In genomic region chr17:42577532-42578281, GRCh38 we compare ENCODE assay signal across 8 cellular contexts. TPM values are rescaled to one million over a fixed set of nuclear protein-coding genes. Genes with fewer than 3 reads are reported as not detected.
DNase-seq lines count a peak whose midpoint lies in the region; ATAC-seq, FAIRE-seq and TF ChIP-seq lines count a peak whose summit lies in the region.

TSS of gene PSMC3IP (minus strand) at chr17:42577729. CDS start at chr17:42577686, 43 bp downstream.

- ATAC-seq in CD4-positive, alpha-beta T cell (ENCODE audit: poor library complexity), result peak; percentile 89
- ATAC-seq in GM19395 (IDR thresholded peaks at IDR 0.05; ENCODE audit: unreplicated experiment) (peak; percentile 69), HG03571 (IDR thresholded peaks at IDR 0.05; ENCODE audit: unreplicated experiment) (peak; percentile 65), HepG2 (peak; percentile 90)

- H3K36me3 Mint-ChIP-seq in CD4-positive, alpha-beta T cell (ENCODE audit: low read depth), result peaks cover 65% of the 10 kb centered on the region

- BruUV-seq in HepG2 (replicated peaks; lab: Mats Ljungman, UMichigan), result TSS peak; percentile 66

- no peaks in the 10 kb centered on the region for H4K20me1 ChIP-seq in HepG2 (ENCODE audit: insufficient read depth, low read length)

- 1% methylated on average over 37 of the region's 52 CpGs for WGBS in HepG2 (ENCODE audit: low lambda C conversion rate)

- DNase-seq in CD4-positive, alpha-beta T cell, result peak; percentile 81 to 93 (median 86)
- DNase-seq in NCI-H82 (lab: John Stamatoyannopoulos, UW) (peak; percentile 98), dermis blood vessel endothelial cell (peak; percentile 96), HepG2 (ENCODE audit: low spot score) (peak; percentile 92)
- DNase-seq in activated CD4-positive, alpha-beta T cell treated with anti-CD3 and anti-CD28 coated beads, Interleukin-2, amount 50 U/mL, for 4 hours, result peak; percentile 87 to 90
- peak; percentile 93 to 94 for DNase-seq in stimulated activated CD4-positive, alpha-beta T cell treated with anti-CD3 and anti-CD28 coated beads, Interleukin-2, amount 100 ng/mL, for 48 hours

- TF ChIP-seq EP300 in HepG2 (IDR thresholded peaks at IDR 0.05; ENCODE audit: low read depth in 2 of 2, low read length in 2 of 2), result 0 out of 4 replicates have a peak, but pooled peaks of 1 of the 2 experiments have one; percentile 24
- TF ChIP-seq EP300 in HepG2 (CRISPR knock-in tag; IDR thresholded peaks at IDR 0.05; ENCODE audit: borderline replicate concordance), result peak; percentile 60; the same call in 1 of the 2 replicates

- no peaks in the 10 kb centered on the region for H3K27me3 Mint-ChIP-seq in CD4-positive, alpha-beta T cell

- H3K36me3 ChIP-seq in HepG2 (replicated peaks in 1 of 2; ENCODE audit: control insufficient read depth in 1 of 2, insufficient read depth in 2 of 2, low read length in 2 of 2), result peaks cover 28 to 49% of the 10 kb centered on the region in 2 experiments

- peaks cover 32% of the 10 kb centered on the region for H3K4me1 Mint-ChIP-seq in CD4-positive, alpha-beta T cell (ENCODE audit: low read depth)

- peak within 1 kb of the TSS; percentile 99 for H3K4me2 ChIP-seq in HepG2 (ENCODE audit: low read depth, low read length)

- H2AFZ ChIP-seq in HepG2 (ENCODE audit: low read length), result no peak within 1 kb of the TSS

- in situ Hi-C loops in HepG2 (cut with HindIII; ENCODE audit: extremely low pct_ligation_motif_present, low pct_unique_long_range_greater_than_20kb), result no loop called here

- H3K4me3 Mint-ChIP-seq in CD4-positive, alpha-beta T cell, result peak within 1 kb of the TSS; percentile 97

- H3K27ac Mint-ChIP-seq in CD4-positive, alpha-beta T cell, result peak within 1 kb of the TSS; percentile 80

- peak; percentile 53 for TF ChIP-seq CTCF in CD4-positive, alpha-beta T cell (IDR thresholded peaks at IDR 0.05)
- TF ChIP-seq CTCF in HepG2 (CRISPR knock-in tag; IDR thresholded peaks at IDR 0.05), result peak; percentile 84

- intact Hi-C loops in CD4-positive, alpha-beta T cell (cut with DNase I, micrococcal nuclease), result loop anchor here (1.0 to 5.0 kb wide), 5 partner anchors 23 to 255 kb away; partner anchors contain the start of gene PSME3 (in 1 of the 2)
- intact Hi-C loops in HepG2 (cut with micrococcal nuclease; ENCODE audit: unreplicated experiment), result loop anchor here (1.0 to 5.0 kb wide), 3 partner anchors 10 to 185 kb away; partner anchors contain the start of genes CCR10, MLX and RAMP2

- TF ChIP-seq RAD21 in HepG2 (CRISPR knock-in tag; IDR thresholded peaks at IDR 0.05), result peak; percentile 59; the same call in 1 of the 2 replicates

- CTCF ChIA-PET in CD4-positive, alpha-beta T cell (lab: Charles Lee), result interaction anchor here (0.5 to 2.8 kb wide), 28 partner anchors 9 to 634 kb away, joined by 3 to 45 read pairs (median 6); partner anchors contain the start of genes BECN1, CCR10, CNTNAP1 and MLX
- CTCF ChIA-PET in HepG2 (lab: Yijun Ruan, JAX; ENCODE audit: low intra/inter-chr PET ratio, low total read pairs), result interaction anchor here (1.0 to 1.7 kb wide), 4 partner anchors 15 to 143 kb away, joined by 3 to 9 read pairs (median 5); partner anchors contain the start of gene CCR10

- H3K9ac ChIP-seq in HepG2 (ENCODE audit: insufficient read depth, low read depth, low read length), result peak within 1 kb of the TSS; percentile 96

- H3K27me3 ChIP-seq in CD4-positive, alpha-beta T cell (ENCODE audit: control insufficient read depth, insufficient read depth, low read length), result no peaks in the 10 kb centered on the region
- no peaks in the 10 kb centered on the region; a peak in 1 of 5 replicates for H3K27me3 ChIP-seq in HepG2 (ENCODE audit: control insufficient read depth in 1 of 2, insufficient read depth in 2 of 2, low read length in 2 of 2)

- peaks cover 23% of the 10 kb centered on the region for H3K79me2 ChIP-seq in HepG2 (ENCODE audit: insufficient read depth, low read length)

- FAIRE-seq in HepG2 (lab: Jason Lieb, UNC), result peak; percentile 61

- H3K27ac ChIP-seq in CD4-positive, alpha-beta T cell (ENCODE audit: low read depth, low read length), result peak within 1 kb of the TSS; percentile 67
- H3K27ac ChIP-seq in HepG2 (ENCODE audit: extremely low read length, insufficient read depth, low read length), result peak within 1 kb of the TSS; percentile 90

- H3K4me1 ChIP-seq in HepG2 (ENCODE audit: insufficient read depth, low read length), result peaks cover 33% of the 10 kb centered on the region

- H3K4me3 ChIP-seq in HepG2 (replicated peaks in 1 of 3; ENCODE audit: insufficient read depth in 1 of 3, low read depth in 2 of 3, low read length in 3 of 3), result peak within 1 kb of the TSS; percentile 75 to 97 (median 87)

- H3K9me3 Mint-ChIP-seq in CD4-positive, alpha-beta T cell, result no peaks in the 10 kb centered on the region

- no peaks in the 10 kb centered on the region for H3K9me3 ChIP-seq in CD4-positive, alpha-beta T cell (ENCODE audit: control insufficient read depth, low read length)
- no peaks in the 10 kb centered on the region for H3K9me3 ChIP-seq in HepG2 (ENCODE audit: low read length)

- peak; percentile 90 to 94 for TF ChIP-seq POLR2A in HepG2 (IDR thresholded peaks at IDR 0.05; ENCODE audit: insufficient read depth in 1 of 2, low read depth in 2 of 2, low read length in 2 of 2)

- POLR2A ChIA-PET in CD4-positive, alpha-beta T cell (lab: Charles Lee), result interaction anchor here (0.7 to 2.5 kb wide), 21 partner anchors 11 to 811 kb away, joined by 3 to 42 read pairs (median 5); partner anchors contain the start of genes BECN1, COASY, MLX and NAGLU
- POLR2A ChIA-PET in HepG2 (lab: Yijun Ruan, JAX), result interaction anchor here (0.6 to 8.5 kb wide), 33 partner anchors 8 to 316 kb away, joined by 3 to 128 read pairs (median 4); partner anchors contain the start of genes BECN1, CNTD1, CNTNAP1 and COA3

TF ChIP-seq in HepG2, 621 proteins besides CTCF, POLR2A, EP300 and RAD21 (continues in another document):
- no peak for TF ChIP-seq ATF3 (CRISPR knock-in tag; IDR thresholded peaks at IDR 0.05)

RNA-seq across cellular contexts. Expression of gene PSMC3IP, which starts in this region (rescaled TPM):
- 1 to 10 TPM; 2.6 to 3.4 TPM for total RNA-seq in CD4-positive, alpha-beta T cell
- 4.9 and 5.5 TPM in 2 replicates for total RNA-seq in dermis blood vessel endothelial cell
- 20.1 and 22.4 TPM in 2 replicates for total RNA-seq in HepG2 (2016; rRNA removed; fragmentation: Illumina TruSeq; extraction: Trizol)
- total RNA-seq in HepG2 (2016; cell fraction: cytosol; rRNA removed; fragmentation: Illumina TruSeq; extraction: Trizol; ENCODE audit: low read depth), result 25.7 and 27.1 TPM in 2 replicates
- 19.5 and 23.7 TPM in 2 replicates for total RNA-seq in HepG2 (2016; cell fraction: insoluble cytoplasmic fraction; rRNA removed; fragmentation: Illumina TruSeq; extraction: Trizol)
- 36.3 and 38.4 TPM in 2 replicates for total RNA-seq in HepG2 (2016; cell fraction: membrane; rRNA removed; fragmentation: Illumina TruSeq; extraction: Trizol)
- total RNA-seq in HepG2 (2016; cell fraction: nucleus; rRNA removed; fragmentation: Illumina TruSeq; extraction: Trizol), result 19.9 and 24.0 TPM in 2 replicates
- polyA plus RNA-seq in HepG2 (2011; rRNA removed), result 5.5 and 6.5 TPM in 2 replicates
- polyA plus RNA-seq in HepG2 (2011; cell fraction: cytosol; rRNA removed), result 3.1 and 3.3 TPM in 2 replicates
- 15.1 and 18.7 TPM in 2 replicates for polyA plus RNA-seq in HepG2 (2011; cell fraction: nucleus; rRNA removed)
- polyA plus RNA-seq in HepG2 (2012), result 6.5 and 8.5 TPM in 2 replicates
- polyA plus RNA-seq in HepG2 (2016; cell fraction: cytosol; fragmentation: Illumina TruSeq; extraction: Trizol; ENCODE audit: low read depth), result 36.9 and 41.0 TPM in 2 replicates
- 31.0 and 31.1 TPM in 2 replicates for polyA plus RNA-seq in HepG2 (2016; cell fraction: insoluble cytoplasmic fraction; fragmentation: Illumina TruSeq; extraction: Trizol; ENCODE audit: low read depth)
- polyA plus RNA-seq in HepG2 (2016; cell fraction: membrane; fragmentation: Illumina TruSeq; extraction: Trizol; ENCODE audit: low read depth), result 41.0 and 42.1 TPM in 2 replicates
- polyA plus RNA-seq in HepG2 (2016; cell fraction: nucleus; fragmentation: Illumina TruSeq; extraction: Trizol; ENCODE audit: insufficient read depth, low read depth), result 56.5 and 60.1 TPM in 2 replicates
- polyA minus RNA-seq in HepG2 (2011; rRNA and poly(A)+ RNA removed; ENCODE audit: low replicate concordance), result 2.7 and 15.4 TPM in 2 replicates
- 1.6 and 2.4 TPM in 2 replicates for polyA minus RNA-seq in HepG2 (2011; cell fraction: cytosol; rRNA and poly(A)+ RNA removed)
- 9.1 and 9.4 TPM in 2 replicates for polyA minus RNA-seq in HepG2 (2011; cell fraction: nucleus; rRNA and poly(A)+ RNA removed)

Comparison
In these comparisons a context has a peak if more than half of its experiments do, and no peak if none do; other contexts are left out.
1. Peak in every context shown above with its lines: DNase-seq, ATAC-seq, H3K4me3 ChIP-seq and H3K27ac ChIP-seq.